Comparison of ENCODE assay signal across 8 cellular contexts in the genomic region with DNA sequence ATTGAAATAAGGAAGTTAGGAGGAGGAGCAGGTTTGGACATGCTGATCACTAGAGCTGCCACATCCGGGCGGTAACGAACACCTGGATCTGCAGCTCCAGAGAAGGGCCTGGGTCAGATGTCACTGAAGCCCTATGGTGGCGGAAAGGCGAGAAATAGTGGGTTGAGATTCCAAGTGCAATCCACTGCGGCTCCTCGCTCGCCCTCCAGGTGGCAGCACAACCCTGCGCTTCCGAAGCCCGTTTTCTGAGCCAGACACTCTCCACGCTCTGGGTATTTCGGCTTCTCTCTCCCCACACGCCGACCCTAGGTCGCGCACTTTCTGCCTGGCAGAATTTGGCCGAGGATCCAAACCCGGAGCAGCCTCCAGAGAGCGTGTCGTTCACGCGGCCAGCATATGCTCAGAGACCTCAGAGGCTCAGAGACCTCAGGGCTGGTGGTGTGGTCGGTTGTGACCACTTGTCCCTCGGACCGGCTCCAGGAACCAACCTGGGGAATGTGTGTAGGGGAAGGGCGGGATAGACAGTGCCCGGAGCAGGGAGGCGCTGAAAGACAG. TPM values are rescaled to one million over a fixed set of nuclear protein-coding genes. Genes with fewer than 3 reads are reported as not detected.
DNase-seq lines count a peak whose midpoint lies in the region; ATAC-seq and TF ChIP-seq lines count a peak whose summit lies in the region.

No MANE protein-coding gene starts in this region.

- no peaks in the 10 kb centered on the region for H3K9me3 ChIP-seq in Karpas-422 (ENCODE audit: low read length)

- peaks cover 21% of the 10 kb centered on the region for H3K4me1 ChIP-seq in Karpas-422 (ENCODE audit: low read length)

- peak overlapping the region; percentile 61 for H3K4me3 ChIP-seq in Karpas-422 (ENCODE audit: low read length)
- peak overlapping the region; percentile 50 for H3K4me3 ChIP-seq in fibroblast of villous mesenchyme (ENCODE audit: low read depth, low read length)

- TF ChIP-seq CTCF in GM20000 (IDR thresholded peaks at IDR 0.05; ENCODE audit: extremely low read depth, missing control alignments) (peak; percentile 88), fibroblast of villous mesenchyme (IDR thresholded peaks at IDR 0.05; ENCODE audit: insufficient read depth, low read depth, low read length) (peak; percentile 92), neural crest cell (conservative IDR thresholded peaks at IDR 0.05) (peak; percentile 86)

- no peaks in the 10 kb centered on the region for H4K20me1 ChIP-seq in Karpas-422 (ENCODE audit: insufficient read depth, low read depth, low read length)

- H3K79me2 ChIP-seq in Karpas-422 (ENCODE audit: low read length): no peaks in the 10 kb centered on the region

- peak; percentile 87 for ATAC-seq in stimulated activated naive CD8-positive, alpha-beta T cell treated with anti-CD3 and anti-CD28 coated beads, Interleukin-15, amount 100 ng/mL, for 72 hours

- H3K9me3 Mint-ChIP-seq in neural crest cell: no peaks in the 10 kb centered on the region
- H3K9me3 Mint-ChIP-seq in stimulated activated naive CD8-positive, alpha-beta T cell treated with anti-CD3 and anti-CD28 coated beads, Interleukin-15, amount 100 ng/mL, for 72 hours: no peaks in the 10 kb centered on the region

- H3K36me3 ChIP-seq in Karpas-422 (ENCODE audit: insufficient read depth, low read length): no peaks in the 10 kb centered on the region

- H3K27ac Mint-ChIP-seq in neural crest cell (ENCODE audit: unreplicated experiment): no peak overlapping the region
- H3K27ac Mint-ChIP-seq in stimulated activated naive CD8-positive, alpha-beta T cell treated with anti-CD3 and anti-CD28 coated beads, Interleukin-15, amount 100 ng/mL, for 72 hours: peak overlapping the region; percentile 20 to 72

- peak overlapping the region; percentile 47 for H2AFZ ChIP-seq in Karpas-422 (ENCODE audit: low read length)

- H3K36me3 Mint-ChIP-seq in neural crest cell (ENCODE audit: low read depth): no peaks in the 10 kb centered on the region

- peak overlapping the region; percentile 76 for H3K4me2 ChIP-seq in Karpas-422 (ENCODE audit: low read depth, low read length, poor library complexity, severe bottlenecking)

- H3K27me3 Mint-ChIP-seq in neural crest cell (ENCODE audit: low read depth): peaks cover 30% of the 10 kb centered on the region
- H3K27me3 Mint-ChIP-seq in stimulated activated naive CD8-positive, alpha-beta T cell treated with anti-CD3 and anti-CD28 coated beads, Interleukin-15, amount 100 ng/mL, for 72 hours: peaks cover 45% of the 10 kb centered on the region

- no peaks in the 10 kb centered on the region for H3K27me3 ChIP-seq in Karpas-422 (ENCODE audit: low read length)

- H3K4me1 Mint-ChIP-seq in neural crest cell: peaks cover 21% of the 10 kb centered on the region
- H3K4me1 Mint-ChIP-seq in stimulated activated naive CD8-positive, alpha-beta T cell treated with anti-CD3 and anti-CD28 coated beads, Interleukin-15, amount 100 ng/mL, for 72 hours: peaks cover 39% of the 10 kb centered on the region

- H3K27ac ChIP-seq in Karpas-422 (ENCODE audit: low read length): no peak overlapping the region

- H3K4me3 Mint-ChIP-seq in neural crest cell: peak overlapping the region; percentile 90
- peak overlapping the region; percentile 87 to 95 for H3K4me3 Mint-ChIP-seq in stimulated activated naive CD8-positive, alpha-beta T cell treated with anti-CD3 and anti-CD28 coated beads, Interleukin-15, amount 100 ng/mL, for 72 hours

- DNase-seq in C1 segment of cervical spinal cord (lab: John Stamatoyannopoulos, UW): peak; percentile 11 to 83 (median 67)
- DNase-seq in GM20000 (ENCODE audit: low spot score): peak; percentile 91
- peak; percentile 95 for DNase-seq in Karpas-422
- peak; percentile 94 for DNase-seq in SHP77 treated with DMSO at 0.1 percent for 48 hours (lab: John Stamatoyannopoulos, UW)
- DNase-seq in activated gamma-delta T cell treated with Interleukin-2 at 50 U/mL for 16 hours: peak; percentile 84
- DNase-seq in fibroblast of villous mesenchyme (ENCODE audit: low read depth): peak; percentile 78
- peak; percentile 77 for DNase-seq in neural crest cell (ENCODE audit: low read depth, low spot score)
- peak; percentile 68 to 89 for DNase-seq in stimulated activated naive CD8-positive, alpha-beta T cell treated with anti-CD3 and anti-CD28 coated beads, Interleukin-15, amount 100 ng/mL, for 72 hours

- no peaks in the 10 kb centered on the region for H3K9me2 ChIP-seq in Karpas-422 (replicated peaks; ENCODE audit: insufficient read depth, low read length)

- H3K9ac ChIP-seq in Karpas-422 (ENCODE audit: low read length): peak overlapping the region; percentile 53

RNA-seq across cellular contexts. Expression of gene SLC2A4, which starts 0.9 kb away (rescaled TPM):
- total RNA-seq in Karpas-422 (2014; rRNA removed; shearing (Covaris generic); ENCODE audit: low replicate concordance): 0.14 TPM in 1 of 2 replicates, not detected in the other
- total RNA-seq in fibroblast of villous mesenchyme (under 0.01 TPM in 1 of 2 replicates, not detected in the other), neural crest cell (5.8 and 6.1 TPM in 2 replicates)

RNA-seq across cellular contexts. Expression of gene YBX2, which starts 13.8 kb away (rescaled TPM):
- total RNA-seq in Karpas-422 (2014; rRNA removed; shearing (Covaris generic); ENCODE audit: low replicate concordance): not detected in 2 replicates
- not detected in 2 replicates for total RNA-seq in fibroblast of villous mesenchyme
- total RNA-seq in neural crest cell: 0.54 and 0.96 TPM in 2 replicates

RNA-seq across cellular contexts. Expression of gene CLDN7, which starts 18.3 kb away (rescaled TPM):
- total RNA-seq in Karpas-422 (2014; rRNA removed; shearing (Covaris generic); ENCODE audit: low replicate concordance): not detected in 2 replicates
- 2.9 and 5.2 TPM in 2 replicates for total RNA-seq in fibroblast of villous mesenchyme
- not detected in 2 replicates for total RNA-seq in neural crest cell

RNA-seq across cellular contexts. Expression of gene EIF5A, which starts 26.8 kb away (rescaled TPM):
- total RNA-seq in Karpas-422 (2014; rRNA removed; shearing (Covaris generic); ENCODE audit: low replicate concordance): 231 and 326 TPM in 2 replicates
- total RNA-seq in fibroblast of villous mesenchyme (607 and 641 TPM in 2 replicates), neural crest cell (725 and 743 TPM in 2 replicates)

RNA-seq across cellular contexts. Expression of gene ELP5, which starts 28.6 kb away (rescaled TPM):
- 38.8 and 53.4 TPM in 2 replicates for total RNA-seq in Karpas-422 (2014; rRNA removed; shearing (Covaris generic); ENCODE audit: low replicate concordance)
- total RNA-seq in fibroblast of villous mesenchyme (29.6 and 36.3 TPM in 2 replicates), neural crest cell (74.4 and 77.4 TPM in 2 replicates)
